Comparison of ENCODE assay signal across 23 cellular contexts in genomic region chr12:108126212-108126611, GRCh38. TPM values are rescaled to one million over a fixed set of nuclear protein-coding genes. Genes with fewer than 3 reads are reported as not detected.
DNase-seq lines count a peak whose midpoint lies in the region; ATAC-seq, FAIRE-seq and TF ChIP-seq lines count a peak whose summit lies in the region.
"Had no signal": no experiment of that assay in that cellular context is flagged by ENCODE, and none has a peak within 500 bp of the region (broad histone marks: within the 10 kb centered on the region; RNA-seq: fewer than 3 reads in every experiment).

No MANE protein-coding gene starts in this region.

- CTCF ChIA-PET in K562 (lab: Yijun Ruan, JAX; ENCODE audit: low intra/inter-chr PET ratio), result no interaction called here

- no peaks in the 10 kb centered on the region for H3K36me3 ChIP-seq in K562 (ENCODE audit: control insufficient read depth, insufficient read depth, low read length)
- H3K36me3 ChIP-seq in gastroesophageal sphincter, result no peaks in the 10 kb centered on the region
- no peaks in the 10 kb centered on the region for H3K36me3 ChIP-seq in uterus
- H3K36me3 ChIP-seq: BLaER1 treated with 17β-estradiol and CSF1 and Interleukin-3, amounts not matched to agents 10 nM and 100 nM had no signal

- no peaks in the 10 kb centered on the region for H3K36me3 Mint-ChIP-seq in activated naive CD8-positive, alpha-beta T cell treated with anti-CD3 and anti-CD28 coated beads, Interleukin-2, amount 50 U/mL, for 24 hours (ENCODE audit: low read depth)
- H3K36me3 Mint-ChIP-seq: CD8-positive, alpha-beta T cell had no signal

- no peaks in the 10 kb centered on the region for H4K20me1 ChIP-seq in K562 (replicated peaks; ENCODE audit: control insufficient read depth, insufficient read depth, low read length)

- peaks cover 19% of the 10 kb centered on the region; the same call in 2 of the 3 replicates for H3K79me2 ChIP-seq in K562 (ENCODE audit: control insufficient read depth, insufficient read depth, low read length)

- DNase-seq in K562 (ENCODE audit: extremely low read depth in 1 of 4, low spot score in 3 of 4), result no peak
- no peak for DNase-seq in uterus
- DNase-seq in NCI-H82 treated with DMSO at 0.1 percent for 48 hours (lab: John Stamatoyannopoulos, UW; ENCODE audit: unreplicated experiment), result no peak
- no peak for DNase-seq in activated naive CD8-positive, alpha-beta T cell treated with anti-CD3 and anti-CD28 coated beads, Interleukin-2, amount 50 U/mL, for 24 hours
- DNase-seq: AML-193; Caco-2; Calu3; CD4-positive, alpha-beta T cell; CD8-positive, alpha-beta T cell; DMS79 treated with DMSO at 0.1 percent for 48 hours; GF-D8 had no signal

- no peak overlapping the region for H3K27ac ChIP-seq in K562 (ENCODE audit: extremely low read depth, low read depth, low read length)
- H3K27ac ChIP-seq in gastroesophageal sphincter, result peak overlapping the region in 3 of 4 donors; percentile 89 to 93 (median 93)
- peak overlapping the region; percentile 58 to 75 for H3K27ac ChIP-seq in uterus
- H3K27ac ChIP-seq: 22Rv1; A549; BLaER1 treated with 17β-estradiol and CSF1 and Interleukin-3, amounts not matched to agents 10 nM and 100 nM; C4-2B had no signal

- no peak overlapping the region for H2AFZ ChIP-seq in K562 (ENCODE audit: low read depth, low read length)

- no peak for TF ChIP-seq RAD21 in K562 (CRISPR knock-in tag; conservative IDR thresholded peaks at IDR 0.05 in 1 of 2, IDR thresholded peaks at IDR 0.05 in 1 of 2)

- no peak for TF ChIP-seq POLR2A in K562 (conservative IDR thresholded peaks at IDR 0.05)
- TF ChIP-seq POLR2A in gastroesophageal sphincter (IDR thresholded peaks at IDR 0.05), result no peak
- TF ChIP-seq POLR2A in uterus (IDR thresholded peaks at IDR 0.05), result no peak

- TF ChIP-seq CTCF in K562 (IDR thresholded peaks at IDR 0.05 in 2 of 3, conservative IDR thresholded peaks at IDR 0.05 in 1 of 3; ENCODE audit: insufficient read depth in 2 of 3, low read depth in 1 of 3, low read length in 3 of 3) (no peak), gastroesophageal sphincter (IDR thresholded peaks at IDR 0.05) (no peak), uterus (IDR thresholded peaks at IDR 0.05) (no peak)

- TF ChIP-seq EP300 in K562 (IDR thresholded peaks at IDR 0.05; ENCODE audit: low read length) (no peak), gastroesophageal sphincter (IDR thresholded peaks at IDR 0.05) (no peak)

- in situ Hi-C loops in K562 (cut with MboI), result no loop called here

- H3K27me3 Mint-ChIP-seq in activated naive CD8-positive, alpha-beta T cell treated with anti-CD3 and anti-CD28 coated beads, Interleukin-2, amount 50 U/mL, for 24 hours, result peaks cover 46% of the 10 kb centered on the region

- H3K4me2 ChIP-seq in K562 (ENCODE audit: insufficient read depth, low read length), result no peak overlapping the region
- H3K4me2 ChIP-seq: A549 had no signal

- no TSS peak for BruUV-seq in K562 (replicated peaks; lab: Mats Ljungman, UMichigan)

- FAIRE-seq in K562 (lab: Jason Lieb, UNC), result no peak
- FAIRE-seq: A549, D721Med, G401.6, GM12891, GM19239 had no signal

- H3K4me3 ChIP-seq in K562 (no peak overlapping the region), gastroesophageal sphincter (no peak overlapping the region), uterus (no peak overlapping the region)
- H3K4me3 ChIP-seq: A549; BLaER1 treated with 17β-estradiol and CSF1 and Interleukin-3, amounts not matched to agents 10 nM and 100 nM had no signal

- no peak overlapping the region for H3K27ac Mint-ChIP-seq in activated naive CD8-positive, alpha-beta T cell treated with anti-CD3 and anti-CD28 coated beads, Interleukin-2, amount 50 U/mL, for 24 hours
- H3K27ac Mint-ChIP-seq: B cell; CD4-positive, alpha-beta T cell; CD8-positive, alpha-beta T cell had no signal

- POLR2A ChIA-PET in K562 (lab: Yijun Ruan, JAX), result interaction anchor here (1.4 kb wide), 1 partner anchor 9 kb away, joined by 3 read pairs; no protein-coding TSS in a partner anchor

- no peaks in the 10 kb centered on the region for H3K9me1 ChIP-seq in K562 (ENCODE audit: control insufficient read depth, insufficient read depth, low read length)

- H3K9ac ChIP-seq in K562 (ENCODE audit: insufficient read depth in 1 of 2, low read depth in 2 of 2, low read length in 2 of 2), result no peak overlapping the region
- H3K9ac ChIP-seq: BLaER1 treated with 17β-estradiol and CSF1 and Interleukin-3, amounts not matched to agents 10 nM and 100 nM had no signal

- intact Hi-C loops in K562 (cut with micrococcal nuclease), result loop anchor here (10.0 kb wide), 1 partner anchor 729 kb away; the partner anchor contains the start of gene SSH1
- intact Hi-C loops in uterus (cut with DNase I; ENCODE audit: low total_unique reads), result no loop called here

- no peaks in the 10 kb centered on the region for H3K27me3 ChIP-seq in K562 (ENCODE audit: control insufficient read depth in 2 of 2, insufficient read depth in 2 of 2, low read length in 2 of 2)
- peaks cover 35% of the 10 kb centered on the region for H3K27me3 ChIP-seq in gastroesophageal sphincter
- no peaks in the 10 kb centered on the region for H3K27me3 ChIP-seq in uterus

- H3K9me3 ChIP-seq in K562 (replicated peaks; ENCODE audit: control insufficient read depth, insufficient read depth, low read depth, low read length), result no peaks in the 10 kb centered on the region
- peaks cover 0 to 5% (median 0%) of the 10 kb centered on the region in 3 donors for H3K9me3 ChIP-seq in gastroesophageal sphincter
- H3K9me3 ChIP-seq in uterus, result no peaks in the 10 kb centered on the region
- H3K9me3 ChIP-seq: A549; BLaER1 treated with 17β-estradiol and CSF1 and Interleukin-3, amounts not matched to agents 10 nM and 100 nM; Caco-2 had no signal

- 88% methylated on average over 1 of the region's 1 CpG for WGBS in K562 (ENCODE audit: insufficient coverage, low coverage, missing lambda C conversion rate)
- WGBS in gastroesophageal sphincter (ENCODE audit: low coverage in 1 of 2), 2 donors, result 80% methylated on average over 1 of the region's 1 CpG; no CpG with 5 or more reads in 1 of the 2 donors

- H3K4me1 Mint-ChIP-seq in activated naive CD8-positive, alpha-beta T cell treated with anti-CD3 and anti-CD28 coated beads, Interleukin-2, amount 50 U/mL, for 24 hours, result peaks cover 6% of the 10 kb centered on the region

- no peaks in the 10 kb centered on the region for H3K9me3 Mint-ChIP-seq in activated naive CD8-positive, alpha-beta T cell treated with anti-CD3 and anti-CD28 coated beads, Interleukin-2, amount 50 U/mL, for 24 hours
- H3K9me3 Mint-ChIP-seq: CD4-positive, alpha-beta T cell had no signal

- ATAC-seq in K562 (no peak), gastroesophageal sphincter (no peak)
- no peak for ATAC-seq in activated naive CD8-positive, alpha-beta T cell treated with anti-CD3 and anti-CD28 coated beads, Interleukin-2, amount 50 U/mL, for 24 hours
- ATAC-seq: A549; CD8-positive, alpha-beta T cell had no signal

- H3K4me1 ChIP-seq in K562 (replicated peaks in 1 of 2; ENCODE audit: control insufficient read depth in 2 of 2, insufficient read depth in 2 of 2, low read length in 2 of 2), result peaks cover 35 to 53% of the 10 kb centered on the region in 2 experiments
- peaks cover 0 to 52% (median 3%) of the 10 kb centered on the region in 3 donors for H3K4me1 ChIP-seq in gastroesophageal sphincter
- H3K4me1 ChIP-seq in uterus, result no peaks in the 10 kb centered on the region
- H3K4me1 ChIP-seq: Caco-2 had no signal

- no peak overlapping the region for H3K4me3 Mint-ChIP-seq in activated naive CD8-positive, alpha-beta T cell treated with anti-CD3 and anti-CD28 coated beads, Interleukin-2, amount 50 U/mL, for 24 hours
- H3K4me3 Mint-ChIP-seq: B cell; CD4-positive, alpha-beta T cell; CD8-positive, alpha-beta T cell had no signal

TF ChIP-seq in K562, 482 proteins besides CTCF, POLR2A, EP300 and RAD21:
- TF ChIP-seq ZC3H11A (IDR thresholded peaks at IDR 0.05; ENCODE audit: low read depth, low read length) (no peak), KDM4B (IDR thresholded peaks at IDR 0.05; ENCODE audit: borderline replicate concordance in 2 of 2, low read depth in 1 of 2) (no peak), DACH1 (IDR thresholded peaks at IDR 0.05; ENCODE audit: partially characterized antibody) (no peak), ZFX (CRISPR knock-in tag; IDR thresholded peaks at IDR 0.05) (no peak), ZKSCAN1 (IDR thresholded peaks at IDR 0.05; ENCODE audit: low read depth, low read length) (peak; percentile 97), PHTF2 (CRISPR knock-in tag; IDR thresholded peaks at IDR 0.05) (no peak), DNMT1 (IDR thresholded peaks at IDR 0.05) (no peak)

RNA-seq across cellular contexts. Expression of gene WSCD2, which starts 2.9 kb away (rescaled TPM):
- 0.65 and 4.6 TPM in 2 replicates for total RNA-seq in K562 (2011; cell fraction: chromatin; rRNA removed; ENCODE audit: low replicate concordance)
- total RNA-seq in K562 (2011; cell fraction: nucleolus; rRNA removed), result 0.33 and 1.8 TPM in 2 replicates
- 2.8 and 3.4 TPM in 2 replicates for total RNA-seq in K562 (2011; cell fraction: nucleoplasm; rRNA removed)
- 4.0 and 4.9 TPM in 2 replicates for total RNA-seq in K562 (2014; rRNA removed)
- total RNA-seq in K562 (2014; rRNA removed; fragmentation: Illumina TruSeq; extraction: Trizol), result 3.0 TPM in 2 replicates
- 13.9 and 14.1 TPM in 2 replicates for total RNA-seq in K562 (2015; rRNA removed; fragmentation: Illumina TruSeq; extraction: Trizol)
- 4.0 and 5.0 TPM in 2 replicates for total RNA-seq in K562 (2021)
- 0.88 and 0.91 TPM in 2 replicates for polyA plus RNA-seq in K562 (2011; rRNA removed)
- 0.15 and 0.38 TPM in 2 replicates for polyA plus RNA-seq in K562 (2011; cell fraction: cytosol; rRNA removed)
- polyA plus RNA-seq in K562 (2011; cell fraction: nucleus; rRNA removed), result 0.50 and 1.4 TPM in 2 replicates
- polyA plus RNA-seq in K562 (2012), result 9.3 and 12.5 TPM in 2 replicates
- polyA plus RNA-seq in K562 (2014; fragmentation: Illumina TruSeq; extraction: Trizol), result 2.8 and 5.2 TPM in 2 replicates
- polyA plus RNA-seq in K562 (2014; fragmentation: Nextera tagmentation; extraction: Ambion mirVana), result under 1 TPM; 0.72 to 0.89 TPM
- polyA plus RNA-seq in K562 (2014; rRNA removed), result 4.1 and 6.0 TPM in 2 replicates
- polyA minus RNA-seq in K562 (2011; rRNA and poly(A)+ RNA removed), result 0.11 and 0.57 TPM in 2 replicates
- 1.2 TPM in 1 of 2 replicates, not detected in the other for polyA minus RNA-seq in K562 (2011; cell fraction: cytosol; rRNA and poly(A)+ RNA removed)
- polyA minus RNA-seq in K562 (2011; cell fraction: nucleus; rRNA and poly(A)+ RNA removed), result 0.67 and 3.7 TPM in 2 replicates
- 10 to 100 TPM in 3 of 4 donors, 1 to 10 TPM in 1; 5.0 to 86.1 (median 31.6) TPM for total RNA-seq in gastroesophageal sphincter
- total RNA-seq in uterus, result 10 to 100 TPM in 2 of 4 donors, 1 to 10 TPM in 2; 3.3 to 65.3 (median 17.2) TPM
- total RNA-seq: A172; Caco-2; Calu3; CD4-positive, alpha-beta T cell; CD8-positive, alpha-beta T cell had no signal
- polyA plus RNA-seq: A549, BJ had no signal
